Comparison of ENCODE assay signal across 33 cellular contexts in the genomic region with DNA sequence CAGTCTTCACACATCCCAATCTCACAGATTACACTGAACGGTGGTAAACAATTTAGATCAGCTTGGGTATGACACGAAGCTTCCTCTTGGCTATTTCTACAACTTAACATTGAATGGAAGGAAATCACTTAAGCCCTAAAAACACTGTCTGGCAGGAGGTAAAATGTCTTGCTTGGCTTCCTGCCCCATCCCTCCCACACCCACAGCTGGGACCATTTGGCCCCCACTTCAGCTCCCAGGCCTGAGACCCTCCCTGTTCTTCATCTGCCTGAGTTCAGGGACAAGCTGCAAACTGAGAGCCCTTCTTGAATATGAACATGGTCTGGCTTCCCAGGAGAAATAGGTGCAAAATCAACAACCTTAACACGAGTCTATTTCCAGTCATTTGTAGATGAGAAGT. TPM values are rescaled to one million over a fixed set of nuclear protein-coding genes. Genes with fewer than 3 reads are reported as not detected.
"Had no signal": no experiment of that assay in that cellular context is flagged by ENCODE, and none has a peak within 500 bp of the region (broad histone marks: within the 10 kb centered on the region; RNA-seq: fewer than 3 reads in every experiment).

No MANE protein-coding gene starts in this region.

- H3K36me3 Mint-ChIP-seq: activated CD4-positive, alpha-beta memory T cell treated with anti-CD3 and anti-CD28 coated beads for 36 hours; activated CD8-positive, alpha-beta memory T cell treated with anti-CD3 and anti-CD28 coated beads, Interleukin-2, amount 10 ng/mL, durations not matched to agents 7 days and 5 days; activated naive CD4-positive, alpha-beta T cell treated with anti-CD3 and anti-CD28 coated beads, Interleukin-2, amount 50 U/mL, for 24 hours; activated naive CD8-positive, alpha-beta T cell treated with anti-CD3 and anti-CD28 coated beads for 36 hours had no signal

- DNase-seq: activated CD4-positive, alpha-beta memory T cell treated with anti-CD3 and anti-CD28 coated beads for 36 hours; activated CD4-positive, alpha-beta T cell treated with anti-CD3 and anti-CD28 coated beads for 36 hours; activated CD4-positive, alpha-beta T cell treated with anti-CD3 and anti-CD28 coated beads, Interleukin-2, amount 10 ng/mL, durations not matched to agents 24 days and 14 days; activated CD4-positive, CD25-positive, alpha-beta regulatory T cell; activated CD4-positive, CD25-positive, alpha-beta regulatory T cell treated with anti-CD3 and anti-CD28 coated beads, Interleukin-2, amount 50 U/mL, for 72 hours; activated CD8-positive, alpha-beta memory T cell treated with anti-CD3 and anti-CD28 coated beads, Interleukin-2, amount 10 ng/mL, durations not matched to agents 7 days and 5 days; activated CD8-positive, alpha-beta memory T cell treated with anti-CD3 and anti-CD28 coated beads, Interleukin-2, amount 50 U/mL, for 4 hours; activated CD8-positive, alpha-beta T cell treated with anti-CD3 and anti-CD28 coated beads, Interleukin-2, amount 10 ng/mL, durations not matched to agents 7 days and 5 days; activated effector memory CD4-positive, alpha-beta T cell treated with anti-CD3 and anti-CD28 coated beads, Interleukin-2, amount 50 U/mL, for 16 hours; activated naive CD4-positive, alpha-beta T cell treated with anti-CD3 and anti-CD28 coated beads for 36 hours; activated naive CD8-positive, alpha-beta T cell treated with anti-CD3 and anti-CD28 coated beads for 36 hours; activated naive CD8-positive, alpha-beta T cell treated with anti-CD3 and anti-CD28 coated beads, Interleukin-2, amount 50 U/mL, for 24 hours; activated T-cell treated with anti-CD3 and anti-CD28 coated beads, Interleukin-2, amount 50 U/mL, for 1 hour; activated T-cell treated with anti-CD3 and anti-CD28 coated beads, Interleukin-2, amount 50 U/mL, for 48 hours; amygdala; aorta; body of pancreas; central memory CD4-positive, alpha-beta T cell; cerebellar nuclear complex; colonic mucosa; effector CD4-positive, alpha-beta T cell; effector memory CD8-positive, alpha-beta T cell; esophagus squamous epithelium; foreskin melanocyte; T-helper 2 cell had no signal

- H3K36me3 ChIP-seq: adrenal gland, colonic mucosa, esophagus squamous epithelium, gastroesophageal sphincter had no signal

- ATAC-seq: activated CD4-positive, alpha-beta T cell treated with anti-CD3 and anti-CD28 coated beads for 36 hours; activated CD8-positive, alpha-beta memory T cell treated with anti-CD3 and anti-CD28 coated beads, Interleukin-2, amount 10 ng/mL, durations not matched to agents 7 days and 5 days; activated CD8-positive, alpha-beta T cell treated with anti-CD3 and anti-CD28 coated beads, Interleukin-2, amount 10 ng/mL, durations not matched to agents 7 days and 5 days; activated naive CD8-positive, alpha-beta T cell treated with anti-CD3 and anti-CD28 coated beads, Interleukin-2, amount 50 U/mL, for 24 hours; body of pancreas; effector memory CD8-positive, alpha-beta T cell; gastroesophageal sphincter had no signal

- H3K4me3 ChIP-seq: adrenal gland, body of pancreas, colonic mucosa, esophagus squamous epithelium, gastroesophageal sphincter had no signal

- H3K4me1 ChIP-seq: adrenal gland, colonic mucosa had no signal

- H3K27ac ChIP-seq: adrenal gland, body of pancreas, colonic mucosa, epithelial cell of prostate had no signal

- H3K9me3 Mint-ChIP-seq: activated CD4-positive, alpha-beta memory T cell treated with anti-CD3 and anti-CD28 coated beads for 36 hours; activated CD4-positive, alpha-beta T cell treated with anti-CD3 and anti-CD28 coated beads, Interleukin-2, amount 10 ng/mL, durations not matched to agents 24 days and 14 days; activated naive CD4-positive, alpha-beta T cell treated with anti-CD3 and anti-CD28 coated beads for 36 hours; activated naive CD4-positive, alpha-beta T cell treated with anti-CD3 and anti-CD28 coated beads, Interleukin-2, amount 50 U/mL, for 24 hours; activated naive CD8-positive, alpha-beta T cell treated with anti-CD3 and anti-CD28 coated beads for 36 hours; activated naive CD8-positive, alpha-beta T cell treated with anti-CD3 and anti-CD28 coated beads, Interleukin-2, amount 50 U/mL, for 24 hours; activated T-helper 1 cell treated with anti-CD3 and anti-CD28 coated beads, Interleukin-12 subunit alpha, Interleukin-12 subunit beta, Interleukin-2, Interleukin-4 antibody, amounts not matched to agents 30 ng/mL and 10 ng/mL and 1 ng/mL, durations not matched to agents 14 hours and 24 hours and 36 hours; activated T-helper 2 cell treated with anti-CD3 and anti-CD28 coated beads, Interferon-gamma antibody, Interleukin-2, Interleukin-4, amounts not matched to agents 10 μg/mL and 5 μg/mL and 100 μg/mL, durations not matched to agents 14 hours and 24 hours and 36 hours; dendritic cell treated with granulocyte-macrophage colony-stimulating factor and Interleukin-4, amounts not matched to agents 40 ng/mL and 50 ng/mL, for 4 days; effector memory CD8-positive, alpha-beta T cell had no signal

- H3K27me3 ChIP-seq: adrenal gland, body of pancreas, gastroesophageal sphincter had no signal

- H3K27ac Mint-ChIP-seq: activated CD4-positive, alpha-beta memory T cell treated with anti-CD3 and anti-CD28 coated beads for 36 hours; activated CD4-positive, alpha-beta T cell treated with anti-CD3 and anti-CD28 coated beads for 36 hours; activated CD4-positive, alpha-beta T cell treated with anti-CD3 and anti-CD28 coated beads, Interleukin-2, amount 10 ng/mL, durations not matched to agents 24 days and 14 days; activated CD8-positive, alpha-beta memory T cell treated with anti-CD3 and anti-CD28 coated beads, Interleukin-2, amount 10 ng/mL, durations not matched to agents 7 days and 5 days; activated CD8-positive, alpha-beta T cell treated with anti-CD3 and anti-CD28 coated beads, Interleukin-2, amount 10 ng/mL, durations not matched to agents 7 days and 5 days; activated naive CD4-positive, alpha-beta T cell treated with anti-CD3 and anti-CD28 coated beads for 36 hours; activated naive CD4-positive, alpha-beta T cell treated with anti-CD3 and anti-CD28 coated beads, Interleukin-2, amount 50 U/mL, for 24 hours; activated naive CD8-positive, alpha-beta T cell treated with anti-CD3 and anti-CD28 coated beads for 36 hours; activated naive CD8-positive, alpha-beta T cell treated with anti-CD3 and anti-CD28 coated beads, Interleukin-2, amount 50 U/mL, for 24 hours; activated T-helper 1 cell treated with anti-CD3 and anti-CD28 coated beads, Interleukin-12 subunit alpha, Interleukin-12 subunit beta, Interleukin-2, Interleukin-4 antibody, amounts not matched to agents 30 ng/mL and 10 ng/mL and 1 ng/mL, durations not matched to agents 14 hours and 24 hours and 36 hours; activated T-helper 2 cell treated with anti-CD3 and anti-CD28 coated beads, Interferon-gamma antibody, Interleukin-2, Interleukin-4, amounts not matched to agents 10 μg/mL and 5 μg/mL and 100 μg/mL, durations not matched to agents 14 hours and 24 hours and 36 hours; dendritic cell treated with granulocyte-macrophage colony-stimulating factor and Interleukin-4, amounts not matched to agents 40 ng/mL and 50 ng/mL, for 4 days; effector memory CD8-positive, alpha-beta T cell had no signal

- H3K9me3 ChIP-seq: adrenal gland, body of pancreas, colonic mucosa, esophagus squamous epithelium, gastroesophageal sphincter had no signal

- H3K4me3 Mint-ChIP-seq: activated CD4-positive, alpha-beta memory T cell treated with anti-CD3 and anti-CD28 coated beads for 36 hours; activated CD4-positive, alpha-beta T cell treated with anti-CD3 and anti-CD28 coated beads for 36 hours; activated CD4-positive, alpha-beta T cell treated with anti-CD3 and anti-CD28 coated beads, Interleukin-2, amount 10 ng/mL, durations not matched to agents 24 days and 14 days; activated CD8-positive, alpha-beta memory T cell treated with anti-CD3 and anti-CD28 coated beads, Interleukin-2, amount 10 ng/mL, durations not matched to agents 7 days and 5 days; activated CD8-positive, alpha-beta T cell treated with anti-CD3 and anti-CD28 coated beads, Interleukin-2, amount 10 ng/mL, durations not matched to agents 7 days and 5 days; activated naive CD4-positive, alpha-beta T cell treated with anti-CD3 and anti-CD28 coated beads for 36 hours; activated naive CD4-positive, alpha-beta T cell treated with anti-CD3 and anti-CD28 coated beads, Interleukin-2, amount 50 U/mL, for 24 hours; activated naive CD8-positive, alpha-beta T cell treated with anti-CD3 and anti-CD28 coated beads for 36 hours; activated naive CD8-positive, alpha-beta T cell treated with anti-CD3 and anti-CD28 coated beads, Interleukin-2, amount 50 U/mL, for 24 hours; activated T-helper 1 cell treated with anti-CD3 and anti-CD28 coated beads, Interleukin-12 subunit alpha, Interleukin-12 subunit beta, Interleukin-2, Interleukin-4 antibody, amounts not matched to agents 30 ng/mL and 10 ng/mL and 1 ng/mL, durations not matched to agents 14 hours and 24 hours and 36 hours; dendritic cell treated with granulocyte-macrophage colony-stimulating factor and Interleukin-4, amounts not matched to agents 40 ng/mL and 50 ng/mL, for 4 days; effector memory CD8-positive, alpha-beta T cell had no signal

RNA-seq across cellular contexts. Expression of gene COL15A1, which starts 3.4 kb away (rescaled TPM):
- total RNA-seq: activated CD4-positive, alpha-beta T cell treated with anti-CD3 and anti-CD28 coated beads for 36 hours; activated T-helper 2 cell treated with anti-CD3 and anti-CD28 coated beads, Interferon-gamma antibody, Interleukin-2, Interleukin-4, amounts not matched to agents 10 μg/mL and 5 μg/mL and 100 μg/mL, durations not matched to agents 14 hours and 24 hours and 36 hours; endothelial cell of umbilical vein had no signal
- polyA plus RNA-seq: endothelial cell of umbilical vein had no signal
